8 cellular contexts compared by ENCODE assay signal in the genomic region with DNA sequence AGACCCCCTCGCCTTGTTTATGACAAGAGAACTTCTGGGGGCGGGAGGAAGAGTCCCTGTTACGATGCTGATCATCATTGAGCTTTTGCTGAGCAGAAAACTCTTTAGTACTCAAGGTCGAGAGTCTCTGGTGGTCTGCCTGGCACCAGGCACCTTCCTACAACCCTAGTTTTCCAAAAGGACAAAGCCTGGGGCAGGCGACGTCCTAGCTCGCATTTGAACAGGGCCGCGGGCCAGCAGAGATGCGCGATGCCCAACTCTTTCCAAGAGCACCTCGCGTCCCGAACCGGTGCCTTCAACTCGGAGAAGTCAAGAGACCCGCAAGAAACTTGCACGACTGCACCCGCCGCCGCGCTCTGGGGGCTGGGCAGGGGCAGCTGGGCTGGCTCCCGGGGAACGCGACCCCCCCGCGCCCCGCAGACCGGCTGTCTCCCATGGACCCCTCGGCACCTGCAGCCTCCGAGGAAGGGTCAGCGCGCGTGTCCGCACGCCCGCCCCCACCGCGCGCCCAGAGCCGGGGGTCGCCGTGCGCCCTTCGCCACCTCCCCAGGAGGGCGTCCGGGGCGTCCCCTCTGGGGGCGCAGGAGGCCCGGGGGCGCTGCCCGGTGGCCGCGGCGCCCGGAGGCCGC. TPM values are rescaled to one million over a fixed set of nuclear protein-coding genes. Genes with fewer than 3 reads are reported as not detected.
DNase-seq lines count a peak whose midpoint lies in the region; ATAC-seq, FAIRE-seq and TF ChIP-seq lines count a peak whose summit lies in the region.

No MANE protein-coding gene starts in this region.

- DNase-seq in G401 (ENCODE audit: low spot score) = peak; percentile 47
- peak; percentile 54 for DNase-seq in NAMALWA (ENCODE audit: low spot score)
- no peak for DNase-seq in GM12878 (ENCODE audit: low read depth, low spot score)
- peak; percentile 44 for DNase-seq in iPS-NIHi7 (ENCODE audit: extremely low spot score)
- DNase-seq in stimulated activated CD8-positive, alpha-beta memory T cell treated with anti-CD3 and anti-CD28 coated beads, Interleukin-4, amount 100 ng/mL, for 48 hours = peak; percentile 37
- no peak for DNase-seq in NCI-H128 (lab: John Stamatoyannopoulos, UW; ENCODE audit: unreplicated experiment)

- H3K4me3 ChIP-seq in GM12878 = peak overlapping the region; percentile 67; the same call in 1 of the 2 replicates

- H3K4me2 ChIP-seq in GM12878 (ENCODE audit: control insufficient read depth, insufficient read depth) = peak overlapping the region; percentile 89

- CTCF ChIA-PET in GM12878 (lab: Yijun Ruan, JAX) = no interaction called here

- no peaks in the 10 kb centered on the region for H3K36me3 ChIP-seq in GM12878 (ENCODE audit: control insufficient read depth in 2 of 2, insufficient read depth in 2 of 2, low read length in 1 of 2)

- no peaks in the 10 kb centered on the region for H3K79me2 ChIP-seq in GM12878 (ENCODE audit: control insufficient read depth, insufficient read depth, low read length)

- RAD21 ChIA-PET in GM12878 (lab: Charles Lee; ENCODE audit: unreplicated experiment) = no interaction called here

- peaks cover 3 to 17% of the 10 kb centered on the region in 2 experiments for H3K27me3 ChIP-seq in GM12878 (replicated peaks in 1 of 2; ENCODE audit: control insufficient read depth in 2 of 2, insufficient read depth in 2 of 2, low read length in 1 of 2)

- BruUV-seq in GM12878 (replicated peaks; lab: Mats Ljungman, UMichigan) = no TSS peak

- no peak for TF ChIP-seq POLR2A in GM12878 (IDR thresholded peaks at IDR 0.05; ENCODE audit: low read depth, low read length)

- ATAC-seq in GM12878 (no peak), HG03378 (IDR thresholded peaks at IDR 0.05; ENCODE audit: unreplicated experiment) (no peak), GM18867 (IDR thresholded peaks at IDR 0.05; ENCODE audit: unreplicated experiment) (no peak)

- SMC1A ChIA-PET in GM12878 (lab: Charles Lee; ENCODE audit: uncharacterized antibody, unreplicated experiment) = no interaction called here

- no peak for TF ChIP-seq RAD21 in GM12878 (IDR thresholded peaks at IDR 0.05; ENCODE audit: insufficient read depth, low read depth, low read length)

- no peak for TF ChIP-seq CTCF in GM12878 (IDR thresholded peaks at IDR 0.05 in 2 of 3, conservative IDR thresholded peaks at IDR 0.05 in 1 of 3; ENCODE audit: control insufficient read depth in 2 of 3, extremely low read depth in 1 of 3, insufficient read depth in 1 of 3, low read depth in 3 of 3, low read length in 3 of 3)

- FAIRE-seq in GM12878 (lab: Jason Lieb, UNC) = no peak

- no peak overlapping the region for H3K27ac ChIP-seq in GM12878 (ENCODE audit: control insufficient read depth, insufficient read depth)

- intact Hi-C loops in GM12878 (cut with micrococcal nuclease; ENCODE audit: unreplicated experiment) = no loop called here

- H3K9me3 ChIP-seq in GM12878 (replicated peaks; ENCODE audit: control insufficient read depth, insufficient read depth, low read length) = peaks cover 5% of the 10 kb centered on the region

- POLR2A ChIA-PET in GM12878 (lab: Charles Lee) = interaction anchor here (0.6 kb wide), 1 partner anchor 72 kb away, joined by 6 read pairs; no protein-coding TSS in a partner anchor

- no peak overlapping the region; the same call in 1 of the 2 replicates for H3K9ac ChIP-seq in GM12878 (ENCODE audit: control insufficient read depth, insufficient read depth, low read length)

- WGBS in GM12878 (ENCODE audit: insufficient coverage, insufficient replicate concordance, low lambda C conversion rate, missing lambda C conversion rate) = 5% methylated on average over 47 of the region's 57 CpGs

- peak overlapping the region; percentile 28; the same call in 1 of the 2 replicates for H2AFZ ChIP-seq in GM12878 (ENCODE audit: control insufficient read depth, low read depth, low read length)

- no peak for TF ChIP-seq EP300 in GM12878 (IDR thresholded peaks at IDR 0.05; ENCODE audit: borderline replicate concordance in 1 of 2, control insufficient read depth in 1 of 2, low read depth in 2 of 2, low read length in 2 of 2)

- peaks cover 19% of the 10 kb centered on the region for H3K4me1 ChIP-seq in GM12878 (ENCODE audit: control insufficient read depth, insufficient read depth, low read length)

- in situ Hi-C loops in G401 (cut with HindIII; ENCODE audit: low sequenced_read_pairs) = no loop called here
- in situ Hi-C loops in GM12878 (cut with MboI) = no loop called here

- H4K20me1 ChIP-seq in GM12878 (ENCODE audit: control insufficient read depth, insufficient read depth) = no peaks in the 10 kb centered on the region

TF ChIP-seq in GM12878, 131 proteins besides CTCF, POLR2A, EP300 and RAD21:
- TF ChIP-seq, protein P1, sequence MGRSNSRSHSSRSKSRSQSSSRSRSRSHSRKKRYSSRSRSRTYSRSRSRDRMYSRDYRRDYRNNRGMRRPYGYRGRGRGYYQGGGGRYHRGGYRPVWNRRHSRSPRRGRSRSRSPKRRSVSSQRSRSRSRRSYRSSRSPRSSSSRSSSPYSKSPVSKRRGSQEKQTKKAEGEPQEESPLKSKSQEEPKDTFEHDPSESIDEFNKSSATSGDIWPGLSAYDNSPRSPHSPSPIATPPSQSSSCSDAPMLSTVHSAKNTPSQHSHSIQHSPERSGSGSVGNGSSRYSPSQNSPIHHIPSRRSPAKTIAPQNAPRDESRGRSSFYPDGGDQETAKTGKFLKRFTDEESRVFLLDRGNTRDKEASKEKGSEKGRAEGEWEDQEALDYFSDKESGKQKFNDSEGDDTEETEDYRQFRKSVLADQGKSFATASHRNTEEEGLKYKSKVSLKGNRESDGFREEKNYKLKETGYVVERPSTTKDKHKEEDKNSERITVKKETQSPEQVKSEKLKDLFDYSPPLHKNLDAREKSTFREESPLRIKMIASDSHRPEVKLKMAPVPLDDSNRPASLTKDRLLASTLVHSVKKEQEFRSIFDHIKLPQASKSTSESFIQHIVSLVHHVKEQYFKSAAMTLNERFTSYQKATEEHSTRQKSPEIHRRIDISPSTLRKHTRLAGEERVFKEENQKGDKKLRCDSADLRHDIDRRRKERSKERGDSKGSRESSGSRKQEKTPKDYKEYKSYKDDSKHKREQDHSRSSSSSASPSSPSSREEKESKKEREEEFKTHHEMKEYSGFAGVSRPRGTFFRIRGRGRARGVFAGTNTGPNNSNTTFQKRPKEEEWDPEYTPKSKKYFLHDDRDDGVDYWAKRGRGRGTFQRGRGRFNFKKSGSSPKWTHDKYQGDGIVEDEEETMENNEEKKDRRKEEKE (IDR thresholded peaks at IDR 0.05) = no peak
- TF ChIP-seq YY1 (IDR thresholded peaks at IDR 0.05; ENCODE audit: low read depth, low read length) = no peak
- TF ChIP-seq, protein P2, sequence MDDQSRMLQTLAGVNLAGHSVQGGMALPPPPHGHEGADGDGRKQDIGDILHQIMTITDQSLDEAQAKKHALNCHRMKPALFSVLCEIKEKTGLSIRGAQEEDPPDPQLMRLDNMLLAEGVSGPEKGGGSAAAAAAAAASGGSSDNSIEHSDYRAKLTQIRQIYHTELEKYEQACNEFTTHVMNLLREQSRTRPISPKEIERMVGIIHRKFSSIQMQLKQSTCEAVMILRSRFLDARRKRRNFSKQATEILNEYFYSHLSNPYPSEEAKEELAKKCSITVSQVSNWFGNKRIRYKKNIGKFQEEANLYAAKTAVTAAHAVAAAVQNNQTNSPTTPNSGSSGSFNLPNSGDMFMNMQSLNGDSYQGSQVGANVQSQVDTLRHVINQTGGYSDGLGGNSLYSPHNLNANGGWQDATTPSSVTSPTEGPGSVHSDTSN (IDR thresholded peaks at IDR 0.05; ENCODE audit: insufficient replicate concordance, low read depth, low read length) = no peak
- no peak for TF ChIP-seq ATF7 (IDR thresholded peaks at IDR 0.05; ENCODE audit: low read depth)
- TF ChIP-seq CBFB (IDR thresholded peaks at IDR 0.05; ENCODE audit: low read depth) = no peak

RNA-seq across cellular contexts. Expression of a gene that starts 0.4 kb away (rescaled TPM):
- 10.6 and 16.1 TPM in 2 replicates for total RNA-seq in G401 (2014; rRNA removed; shearing (Covaris generic))
- 11.6 and 13.4 TPM in 2 replicates for total RNA-seq in GM12878 (2013; cell fraction: nucleolus; rRNA removed)
- total RNA-seq in GM12878 (2014; rRNA removed) = 12.4 and 14.1 TPM in 2 replicates
- 8.8 and 9.6 TPM in 2 replicates for total RNA-seq in GM12878 (2014; rRNA removed; fragmentation: Illumina TruSeq; extraction: Trizol)
- 13.8 and 17.2 TPM in 2 replicates for total RNA-seq in GM12878 (2021)
- polyA plus RNA-seq in GM12878 (2011; ENCODE audit: low read depth) = 2.3 TPM
- polyA plus RNA-seq in GM12878 (2011; rRNA removed) = 1.3 TPM in 2 replicates
- polyA plus RNA-seq in GM12878 (2011; cell fraction: cytosol; rRNA removed) = 1.9 and 2.0 TPM in 2 replicates
- polyA plus RNA-seq in GM12878 (2011; cell fraction: nucleus; rRNA removed) = 2.1 and 2.7 TPM in 2 replicates
- polyA plus RNA-seq in GM12878 (2012) = 5.7 and 6.4 TPM in 2 replicates
- 9.4 and 11.8 TPM in 2 replicates for polyA plus RNA-seq in GM12878 (2014; fragmentation: Illumina TruSeq; extraction: Trizol)
- polyA plus RNA-seq in GM12878 (2014; fragmentation: Nextera tagmentation; extraction: Ambion mirVana) = under 1 TPM; 0.37 to 0.69 TPM
- polyA plus RNA-seq in GM12878 (2014; rRNA removed) = 13.7 and 14.6 TPM in 2 replicates
- 10 to 100 TPM; 11.6 to 11.9 TPM for polyA plus RNA-seq in GM12878 (2016; fragmentation: Nextera tagmentation; extraction: Ambion mirVana)
- 0.59 and 1.3 TPM in 2 replicates for polyA minus RNA-seq in GM12878 (2011; rRNA and poly(A)+ RNA removed)
- 0.40 and 1.1 TPM in 2 replicates for polyA minus RNA-seq in GM12878 (2011; cell fraction: cytosol; rRNA and poly(A)+ RNA removed)
- 0.60 and 0.67 TPM in 2 replicates for polyA minus RNA-seq in GM12878 (2011; cell fraction: nucleus; rRNA and poly(A)+ RNA removed)

RNA-seq across cellular contexts. Expression of a gene that starts 57.2 kb away (rescaled TPM):
- total RNA-seq in G401 (2014; rRNA removed; shearing (Covaris generic)) = 4.3 and 4.6 TPM in 2 replicates
- 28.2 and 30.8 TPM in 2 replicates for total RNA-seq in GM12878 (2013; cell fraction: nucleolus; rRNA removed)
- total RNA-seq in GM12878 (2014; rRNA removed) (5.4 and 7.9 TPM in 2 replicates), GM12878 (2014; rRNA removed; fragmentation: Illumina TruSeq; extraction: Trizol) (8.9 and 9.7 TPM in 2 replicates), GM12878 (2021) (23.7 and 24.9 TPM in 2 replicates)
- 3.2 TPM for polyA plus RNA-seq in GM12878 (2011; ENCODE audit: low read depth)
- polyA plus RNA-seq in GM12878 (2011; rRNA removed) (1.0 and 1.9 TPM in 2 replicates), GM12878 (2014; fragmentation: Illumina TruSeq; extraction: Trizol) (7.5 and 12.1 TPM in 2 replicates), GM12878 (2014; fragmentation: Nextera tagmentation; extraction: Ambion mirVana) (1 to 10 TPM; 1.1 to 1.2 TPM), GM12878 (2014; rRNA removed) (12.5 and 15.1 TPM in 2 replicates), GM12878 (2016; fragmentation: Nextera tagmentation; extraction: Ambion mirVana) (1 to 10 TPM; 4.7 to 6.2 TPM)
- 1.7 and 2.1 TPM in 2 replicates for polyA plus RNA-seq in GM12878 (2011; cell fraction: cytosol; rRNA removed)
- 9.5 and 15.5 TPM in 2 replicates for polyA plus RNA-seq in GM12878 (2011; cell fraction: nucleus; rRNA removed)
- polyA plus RNA-seq in GM12878 (2012) = 6.3 and 7.2 TPM in 2 replicates
- polyA minus RNA-seq in GM12878 (2011; rRNA and poly(A)+ RNA removed) = 3.4 and 4.9 TPM in 2 replicates
- 4.1 and 5.2 TPM in 2 replicates for polyA minus RNA-seq in GM12878 (2011; cell fraction: cytosol; rRNA and poly(A)+ RNA removed)
- 7.6 and 8.1 TPM in 2 replicates for polyA minus RNA-seq in GM12878 (2011; cell fraction: nucleus; rRNA and poly(A)+ RNA removed)

Comparison
In these comparisons a context has a peak if more than half of its experiments do, and no peak if none do; other contexts are left out.
1. DNase-seq: peak in G401 (single experiment), NAMALWA (single experiment), iPS-NIHi7 (single experiment) and stimulated activated CD8-positive, alpha-beta memory T cell treated with anti-CD3 and anti-CD28 coated beads, Interleukin-4, amount 100 ng/mL, for 48 hours (single experiment); none in GM12878 (single experiment) and NCI-H128 (single experiment).